Comparison of ENCODE assay signal across 10 cellular contexts in the genomic region with DNA sequence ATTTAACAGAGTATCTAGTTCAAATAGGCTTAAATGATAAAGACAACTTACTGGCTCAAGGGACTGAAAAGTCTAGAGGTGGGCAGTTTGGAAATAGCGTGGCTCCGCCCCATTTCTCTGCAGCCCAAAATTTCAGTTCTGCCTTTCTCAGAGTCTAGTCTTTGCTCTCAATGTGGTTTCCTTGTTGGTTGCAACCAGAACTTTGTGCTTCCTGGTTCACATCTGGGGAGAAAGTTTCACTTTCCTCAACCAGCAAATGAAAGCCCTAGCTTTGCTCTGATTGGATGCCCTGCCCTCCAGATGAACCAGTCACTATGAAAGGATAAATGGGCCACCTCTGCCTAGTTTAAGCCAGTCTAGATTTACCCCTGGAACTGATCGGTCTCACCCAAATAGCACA.
A peak's percentile ranks its signal among the peaks of the same experiment; 100 is the strongest.
DNase-seq lines count a peak whose midpoint lies in the region; ATAC-seq, FAIRE-seq and TF ChIP-seq lines count a peak whose summit lies in the region.
"Had no signal": no experiment of that assay in that cellular context is flagged by ENCODE, and none has a peak within 500 bp of the region (broad histone marks: within the 10 kb centered on the region; RNA-seq: fewer than 3 reads in every experiment).

No MANE protein-coding gene starts in this region.

- H3K4me3 ChIP-seq in WERI-Rb-1 (ENCODE audit: low read depth, low read length) = no peak overlapping the region
- H3K4me3 ChIP-seq: skin epidermis had no signal

- no peaks in the 10 kb centered on the region for H3K27me3 ChIP-seq in WERI-Rb-1 (ENCODE audit: insufficient read depth, low read depth, severe bottlenecking)

- ATAC-seq in GM19438 (IDR thresholded peaks at IDR 0.05; ENCODE audit: low read depth, unreplicated experiment) (peak; percentile 97), HG03139 (IDR thresholded peaks at IDR 0.05; ENCODE audit: unreplicated experiment) (peak; percentile 99)

- no peak overlapping the region for H3K27ac ChIP-seq in WERI-Rb-1
- H3K27ac ChIP-seq: skin epidermis had no signal

- no peaks in the 10 kb centered on the region for H3K9me3 ChIP-seq in WERI-Rb-1 (ENCODE audit: severe bottlenecking)

- TF ChIP-seq CTCF in WERI-Rb-1 (IDR thresholded peaks at IDR 0.05; ENCODE audit: low read depth, low read length) = no peak

- DNase-seq in EH (ENCODE audit: low read depth) (peak; percentile 6), SKM-1 treated with dmso at 0.1 percent for 144 hours (lab: John Stamatoyannopoulos, UW; ENCODE audit: unreplicated experiment) (peak; percentile 90), RCC 7860 (ENCODE audit: low spot score) (no peak), dedifferentiated amniotic fluid mesenchymal stem cell (ENCODE audit: extremely low spot score) (no peak), WERI-Rb-1 (no peak), inferior parietal cortex (ENCODE audit: extremely low spot score) (no peak)
- DNase-seq: NCI-H2081 treated with DMSO at 0.1 percent for 48 hours had no signal

- no peaks in the 10 kb centered on the region for H3K36me3 ChIP-seq in WERI-Rb-1

- no peak for FAIRE-seq in RCC 7860 (lab: Jason Lieb, UNC)

Comparison
In these comparisons a context has a peak if more than half of its experiments do, and no peak if none do; other contexts are left out.
1. DNase-seq: peak in EH (single experiment) and SKM-1 treated with dmso at 0.1 percent for 144 hours (single experiment); none in RCC 7860 (single experiment), dedifferentiated amniotic fluid mesenchymal stem cell (single experiment), WERI-Rb-1 (single experiment) and inferior parietal cortex (single experiment).